ENCODE assay signal across 9 cellular contexts in the genomic region with DNA sequence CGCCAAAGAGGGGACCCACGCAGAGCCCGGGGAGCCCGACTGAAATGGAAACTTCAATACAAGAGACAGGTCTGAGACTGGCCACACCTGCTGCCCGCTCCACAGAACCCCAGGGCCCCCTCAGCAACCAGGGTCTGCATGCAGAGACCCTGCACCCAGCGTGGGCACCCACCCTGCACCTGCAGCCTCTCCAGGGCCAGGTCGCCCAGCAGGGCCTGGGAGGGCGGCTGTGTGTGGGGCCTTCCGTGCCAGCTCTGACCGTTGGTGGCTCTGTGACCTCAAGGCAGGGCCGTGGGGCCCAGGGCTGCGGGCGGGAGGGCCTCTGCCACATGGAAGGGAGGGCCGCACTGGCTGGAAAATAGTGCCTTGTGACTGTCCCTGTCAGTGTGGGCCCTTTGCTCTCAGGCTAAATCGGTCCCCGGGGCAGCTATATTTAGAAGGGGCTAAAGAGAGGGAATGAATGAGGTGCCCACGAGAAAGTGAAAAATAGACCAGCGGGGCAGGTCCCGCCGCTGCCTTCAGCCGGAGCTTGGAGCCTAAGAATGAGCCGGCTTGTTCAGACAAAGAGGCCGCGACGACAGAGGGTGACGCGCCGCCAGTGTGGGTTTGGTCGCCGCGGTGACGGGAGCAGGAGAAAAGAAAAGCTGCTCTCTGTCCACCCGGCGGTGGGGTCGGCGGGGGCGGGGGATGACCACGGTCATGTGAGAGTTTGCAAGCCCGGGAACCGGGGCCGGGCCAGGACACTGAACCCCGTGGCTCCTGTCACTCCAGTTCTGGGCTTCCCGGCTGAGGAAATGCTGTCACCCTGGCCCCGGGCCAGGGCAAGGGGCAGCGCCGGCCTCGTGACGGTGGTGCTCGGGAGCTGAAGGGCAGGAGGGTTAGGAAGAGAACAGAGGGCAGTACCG.
DNase-seq lines count a peak whose midpoint lies in the region; TF ChIP-seq lines count a peak whose summit lies in the region.
"Had no signal": no experiment of that assay in that cellular context is flagged by ENCODE, and none has a peak within 500 bp of the region (broad histone marks: within the 10 kb centered on the region; RNA-seq: fewer than 3 reads in every experiment).

No MANE protein-coding gene starts in this region.

- H3K4me1 ChIP-seq in H9 (ENCODE audit: insufficient read depth, low read length) (0 out of 2 replicates have a peak, but pooled peaks cover 4% of the 10 kb centered on the region), iPS-18a (ENCODE audit: control insufficient read depth, low read depth, low read length) (peaks cover 16% of the 10 kb centered on the region)

- H3K79me1 ChIP-seq in H9 (ENCODE audit: insufficient read depth, low read depth, low read length, poor library complexity, severe bottlenecking): no peaks in the 10 kb centered on the region

- H3K23ac ChIP-seq in H9 (ENCODE audit: insufficient read length, low read depth, low read length): no peak overlapping the region

- H3K27ac Mint-ChIP-seq in H9: peak overlapping the region in 1 of 3 experiments; percentile 79; a peak in 1 of 7 replicates

- no peak overlapping the region for H3K56ac ChIP-seq in H9 (ENCODE audit: insufficient read length, low read depth, low read length)

- H4K8ac ChIP-seq in H9 (replicated peaks; ENCODE audit: insufficient read length, low read depth, low read length): no peak overlapping the region

- H3K4me1 Mint-ChIP-seq in H9: peaks cover 22 to 39% of the 10 kb centered on the region in 2 experiments

- H3K4me3 Mint-ChIP-seq in H9: no peak overlapping the region

- H3K18ac ChIP-seq in H9 (ENCODE audit: insufficient read length, low read depth, low read length): peak overlapping the region; percentile 82

- no peak overlapping the region for H2BK120ac ChIP-seq in H9 (ENCODE audit: low read depth, low read length, poor library complexity, severe bottlenecking)

- H3K9me3 ChIP-seq in H9 (ENCODE audit: control insufficient read depth, low read depth, low read length) (no peaks in the 10 kb centered on the region), iPS-18a (ENCODE audit: control insufficient read depth, low read depth, low read length) (no peaks in the 10 kb centered on the region)

- H3K14ac ChIP-seq in H9 (ENCODE audit: insufficient read depth, low read length): peak overlapping the region; percentile 84; the same call in 1 of the 2 replicates

- no peak overlapping the region for H4K5ac ChIP-seq in H9 (ENCODE audit: insufficient read length, low read depth, low read length)

- peaks cover 0 to 4% (median 0%) of the 10 kb centered on the region in 3 experiments; a peak in 2 of 7 replicates for H3K36me3 Mint-ChIP-seq in H9 (ENCODE audit: insufficient read depth in 1 of 3, low read depth in 3 of 3)

- H2BK5ac ChIP-seq in H9 (ENCODE audit: insufficient read length, low read length): no peak overlapping the region

- no peaks in the 10 kb centered on the region for H3K36me3 ChIP-seq in iPS-18a (ENCODE audit: control insufficient read depth, low read depth, low read length)

- no peak overlapping the region for H3T11ph ChIP-seq in H9 (ENCODE audit: low read length)

- WGBS in H9 (ENCODE audit: extremely low coverage, insufficient read length, low lambda C conversion rate): no CpG with 5 or more reads among the region's 50 CpGs

- no peak overlapping the region for H2AFZ ChIP-seq in H9 (ENCODE audit: low read length)
- H2AFZ ChIP-seq: PC-9 had no signal

- peak overlapping the region; percentile 98 for H2BK20ac ChIP-seq in H9 (ENCODE audit: low read depth, low read length, poor library complexity, severe bottlenecking)

- H3K23me2 ChIP-seq in H9 (ENCODE audit: insufficient read length, low read depth, low read length, poor library complexity, severe bottlenecking): no peaks in the 10 kb centered on the region

- no peaks in the 10 kb centered on the region for H3K79me2 ChIP-seq in H9 (ENCODE audit: insufficient read depth, low read length)

- H2BK12ac ChIP-seq in H9 (ENCODE audit: insufficient read length, low read depth, low read length): peak overlapping the region; percentile 69

- no peak overlapping the region for H2AK5ac ChIP-seq in H9 (ENCODE audit: insufficient read length, low read length)

- H3K9ac ChIP-seq in H9 (ENCODE audit: extremely low read depth, insufficient read length, low read length) (no peak overlapping the region), iPS-18a (ENCODE audit: low read length) (peak overlapping the region; percentile 32)

- no peak overlapping the region for H3K4me3 ChIP-seq in iPS-18a (ENCODE audit: low read length)
- H3K4me3 ChIP-seq: PC-9 had no signal

- H4K20me1 ChIP-seq in H9 (ENCODE audit: control insufficient read depth, insufficient read depth, insufficient read length): no peaks in the 10 kb centered on the region

- peak overlapping the region; percentile 87; the same call in 1 of the 2 replicates for H2BK15ac ChIP-seq in H9 (ENCODE audit: low read depth, low read length)

- H3K27me3 ChIP-seq in H9 (ENCODE audit: insufficient read depth, low read length): no peaks in the 10 kb centered on the region
- peaks cover 6% of the 10 kb centered on the region for H3K27me3 ChIP-seq in iPS-18a (ENCODE audit: control insufficient read depth, insufficient read depth, low read length)

- H3K4ac ChIP-seq in H9 (ENCODE audit: low read depth, low read length): peak overlapping the region; percentile 78

- no peak for TF ChIP-seq CTCF in H9 (conservative IDR thresholded peaks at IDR 0.05)

- no peak overlapping the region for H3K4me2 ChIP-seq in H9 (ENCODE audit: insufficient read depth, insufficient read length, low read length)
- H3K4me2 ChIP-seq: PC-9 had no signal

- H4K91ac ChIP-seq in H9 (ENCODE audit: insufficient read length, low read depth, low read length): peak overlapping the region; percentile 85

- peaks cover 5% of the 10 kb centered on the region; the same call in 1 of the 2 replicates for H3K27me3 Mint-ChIP-seq in H9 (ENCODE audit: low read depth)

- DNase-seq in H9: peak; percentile 78
- peak in 57 of 58 donors; percentile 14 to 98 (median 87) for DNase-seq in anterior cingulate cortex (lab: John Stamatoyannopoulos, UW)
- DNase-seq in renal cortical epithelial cell (ENCODE audit: low read depth): peak; percentile 21
- no peak for DNase-seq in activated naive CD4-positive, alpha-beta T cell treated with Interleukin-2 at 50 U/mL for 16 hours
- no peak for DNase-seq in NCI-H2107 treated with DMSO at 0.1 percent for 48 hours (lab: John Stamatoyannopoulos, UW; ENCODE audit: unreplicated experiment)
- DNase-seq in HK-2 (ENCODE audit: unreplicated experiment): no peak
- no peak for DNase-seq in DMS 273 treated with DMSO at 0.1 percent for 48 hours (lab: John Stamatoyannopoulos, UW)

- H3K27ac ChIP-seq in H9 (ENCODE audit: insufficient read length, low read depth, low read length) (no peak overlapping the region), iPS-18a (ENCODE audit: low read length) (no peak overlapping the region)
- H3K27ac ChIP-seq: PC-9 had no signal

- peaks cover 3% of the 10 kb centered on the region in 2 experiments; a peak in 3 of 5 replicates for H3K9me3 Mint-ChIP-seq in H9

Comparison
In these comparisons a context has a peak if more than half of its experiments do, and no peak if none do; other contexts are left out.
1. DNase-seq: peak in H9 (single experiment), anterior cingulate cortex (57 of 58) and renal cortical epithelial cell (single experiment); none in activated naive CD4-positive, alpha-beta T cell treated with Interleukin-2 at 50 U/mL for 16 hours (single experiment), NCI-H2107 treated with DMSO at 0.1 percent for 48 hours (single experiment), HK-2 (single experiment) and DMS 273 treated with DMSO at 0.1 percent for 48 hours (single experiment).